1 cellular context compared by ENCODE assay signal in genomic region chr2:120722603-120723421, GRCh38.
TF ChIP-seq lines count a peak whose summit lies in the region.

No MANE protein-coding gene starts in this region.

TF ChIP-seq in HEK293, 187 proteins besides CTCF, POLR2A, EP300 and RAD21 (continued from another document):
- no peak for TF ChIP-seq ATF2 (tag by site-specific recombination; IDR thresholded peaks at IDR 0.05; ENCODE audit: low read depth)
